Comparison of ENCODE assay signal across 8 cellular contexts in the genomic region with DNA sequence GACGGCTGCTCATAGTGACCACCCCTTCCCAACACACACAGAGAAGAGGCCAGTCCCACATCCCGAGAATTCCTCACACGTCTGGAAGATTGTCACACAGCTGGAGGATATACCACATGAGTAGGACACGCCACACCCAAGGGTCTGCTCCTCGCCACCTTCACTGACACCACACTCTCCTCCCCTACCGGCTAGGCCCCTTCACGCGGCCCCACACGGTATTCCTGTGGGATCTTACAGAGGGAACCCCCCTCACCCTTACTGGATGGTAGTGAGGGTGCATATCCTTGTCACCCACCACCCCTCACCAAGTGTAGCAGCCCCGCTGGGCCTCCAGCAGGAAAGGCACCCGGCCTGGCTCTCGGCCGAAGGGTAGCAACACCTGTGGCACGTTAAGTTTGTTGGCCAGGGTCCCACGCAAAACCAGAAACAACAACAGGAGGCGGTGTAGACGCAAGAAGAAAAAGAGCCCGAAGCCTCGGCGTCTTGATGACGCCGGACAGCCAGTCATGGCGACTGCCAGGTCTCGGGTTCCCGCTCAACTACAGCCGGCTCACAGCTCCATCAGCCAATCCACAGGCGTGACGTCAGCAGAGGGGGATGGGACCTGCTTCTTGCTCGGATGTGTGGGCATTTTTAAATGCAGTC. TPM values are rescaled to one million over a fixed set of nuclear protein-coding genes. Genes with fewer than 3 reads are reported as not detected.
A peak's percentile ranks its signal among the peaks of the same experiment; 100 is the strongest.
DNase-seq lines count a peak whose midpoint lies in the region; ATAC-seq, FAIRE-seq and TF ChIP-seq lines count a peak whose summit lies in the region.

NUP210L (minus strand) TSS at position 540 of the 648 bp plus-strand sequence.

- H3K36me3 ChIP-seq in heart left ventricle (peaks cover 0 to 51% (median 31%) of the 10 kb centered on the region in 9 donors), rectal smooth muscle tissue (ENCODE audit: control insufficient read depth, insufficient read depth, low read length) (peaks cover 3% of the 10 kb centered on the region)

- peaks cover 3% of the 10 kb centered on the region for H3K9me3 Mint-ChIP-seq in activated CD4-positive, alpha-beta memory T cell treated with anti-CD3 and anti-CD28 coated beads, Interleukin-2, amount 10 ng/mL, durations not matched to agents 7 days and 5 days

- H3K9me3 ChIP-seq in heart left ventricle, result peaks cover 0 to 1% (median 0%) of the 10 kb centered on the region in 12 donors

- ATAC-seq in heart left ventricle (peak; percentile 13 to 94 (median 60)), HG03469 (IDR thresholded peaks at IDR 0.05; ENCODE audit: unreplicated experiment) (no peak), GM18498 (IDR thresholded peaks at IDR 0.05; ENCODE audit: unreplicated experiment) (no peak), HG02759 (IDR thresholded peaks at IDR 0.05; ENCODE audit: unreplicated experiment) (no peak)

- H3K27me3 Mint-ChIP-seq in activated CD4-positive, alpha-beta memory T cell treated with anti-CD3 and anti-CD28 coated beads, Interleukin-2, amount 10 ng/mL, durations not matched to agents 7 days and 5 days, result no peaks in the 10 kb centered on the region

- H3K27ac ChIP-seq in heart left ventricle (peak within 1 kb of the TSS in 10 of 12 donors; percentile 1 to 80 (median 64)), rectal smooth muscle tissue (ENCODE audit: low read depth, low read length) (peak within 1 kb of the TSS; percentile 83)

- no peak for DNase-seq in GM12891 (ENCODE audit: insufficient read length, low spot score)
- DNase-seq in activated CD4-positive, alpha-beta memory T cell treated with anti-CD3 and anti-CD28 coated beads, Interleukin-2, amount 10 ng/mL, durations not matched to agents 7 days and 5 days, result no peak
- peak; percentile 46 to 68 (median 65) for DNase-seq in heart left ventricle
- no peak for DNase-seq in HuH-7.5 (ENCODE audit: low spot score)

- no peak within 1 kb of the TSS for H3K4me3 Mint-ChIP-seq in activated CD4-positive, alpha-beta memory T cell treated with anti-CD3 and anti-CD28 coated beads, Interleukin-2, amount 10 ng/mL, durations not matched to agents 7 days and 5 days

- H3K27me3 ChIP-seq in heart left ventricle, result no peaks in the 10 kb centered on the region
- H3K27me3 ChIP-seq in rectal smooth muscle tissue (ENCODE audit: control insufficient read depth, insufficient read depth, low read length), result no peaks in the 10 kb centered on the region

- POLR2A ChIA-PET in activated CD4-positive, alpha-beta memory T cell treated with anti-CD3 and anti-CD28 coated beads, Interleukin-2, amount 10 ng/mL, durations not matched to agents 7 days and 5 days (lab: Charles Lee), result interaction anchor here (1.7 to 11.3 kb wide), 2 partner anchors 20 to 66 kb away, joined by 6 to 214 read pairs; partner anchors contain the start of gene UBAP2L

- no peak for TF ChIP-seq CTCF in heart left ventricle (IDR thresholded peaks at IDR 0.05)

- peak; percentile 26; the same call in 1 of the 2 replicates for TF ChIP-seq POLR2A in GM12891 (IDR thresholded peaks at IDR 0.05; ENCODE audit: low read depth, low read length)
- no peak for TF ChIP-seq POLR2A in heart left ventricle (IDR thresholded peaks at IDR 0.05)

- no peak within 1 kb of the TSS for H3K9ac ChIP-seq in rectal smooth muscle tissue (ENCODE audit: low read length)

- 69 to 82% (median 76%) methylated on average over 29 of the region's 29 CpGs for WGBS in heart left ventricle, 4 donors

- H3K4me3 ChIP-seq in heart left ventricle (peak within 1 kb of the TSS in 3 of 12 donors; percentile 7 to 52 (median 19)), rectal smooth muscle tissue (ENCODE audit: low read length) (peak within 1 kb of the TSS; percentile 17)

- peaks cover 44% of the 10 kb centered on the region for H3K4me1 Mint-ChIP-seq in activated CD4-positive, alpha-beta memory T cell treated with anti-CD3 and anti-CD28 coated beads, Interleukin-2, amount 10 ng/mL, durations not matched to agents 7 days and 5 days

- intact Hi-C loops in heart left ventricle (cut with DNase I), result no loop called here

- H3K36me3 Mint-ChIP-seq in activated CD4-positive, alpha-beta memory T cell treated with anti-CD3 and anti-CD28 coated beads, Interleukin-2, amount 10 ng/mL, durations not matched to agents 7 days and 5 days (ENCODE audit: low read depth), result peaks cover 65% of the 10 kb centered on the region

- H3K27ac Mint-ChIP-seq in activated CD4-positive, alpha-beta memory T cell treated with anti-CD3 and anti-CD28 coated beads, Interleukin-2, amount 10 ng/mL, durations not matched to agents 7 days and 5 days, result peak within 1 kb of the TSS; percentile 51

- H3K4me1 ChIP-seq in heart left ventricle (peaks cover 0 to 62% (median 15%) of the 10 kb centered on the region in 12 donors), rectal smooth muscle tissue (ENCODE audit: control insufficient read depth, insufficient read depth, low read length) (peaks cover 10% of the 10 kb centered on the region)

- no peak for FAIRE-seq in GM12891 (lab: Jason Lieb, UNC)

- CTCF ChIA-PET in activated CD4-positive, alpha-beta memory T cell treated with anti-CD3 and anti-CD28 coated beads, Interleukin-2, amount 10 ng/mL, durations not matched to agents 7 days and 5 days (lab: Charles Lee), result no interaction called here

TF ChIP-seq in GM12891, 5 proteins besides CTCF, POLR2A, EP300 and RAD21:
- TF ChIP-seq POLR2AphosphoS5 (IDR thresholded peaks at IDR 0.05; ENCODE audit: low read depth, low read length) (no peak), TAF1 (IDR thresholded peaks at IDR 0.05; ENCODE audit: low read depth, low read length) (no peak), POU2F2 (IDR thresholded peaks at IDR 0.05; ENCODE audit: low read depth, low read length) (no peak), SPI1 (IDR thresholded peaks at IDR 0.05; ENCODE audit: low read depth, low read length) (no peak), PAX5 (IDR thresholded peaks at IDR 0.05; ENCODE audit: insufficient read depth, low read length, severe bottlenecking) (no peak)
TF ChIP-seq in GM12891: peak in this region for 0.

RNA-seq across cellular contexts. Expression of gene NUP210L, which starts in this region (rescaled TPM):
- polyA plus RNA-seq in GM12891 (2012; ENCODE audit: low read depth, missing spikeins), result not detected
- total RNA-seq in activated CD4-positive, alpha-beta memory T cell treated with anti-CD3 and anti-CD28 coated beads, Interleukin-2, amount 10 ng/mL, durations not matched to agents 7 days and 5 days, result under 1 TPM; 0.05 to 0.08 TPM
- under 1 TPM in 3 of 9 donors, not detected in 6; 0.04 to 0.31 (median 0.05) TPM for total RNA-seq in heart left ventricle
- polyA plus RNA-seq in heart left ventricle, result not detected

Comparison
In these comparisons a context has a peak if more than half of its experiments do, and no peak if none do; other contexts are left out.
1. Peak in DNase-seq, ATAC-seq and H3K27ac ChIP-seq in heart left ventricle; RNA of the gene not detected or under 1 TPM.